19 cellular contexts compared by ENCODE assay signal in the genomic region with DNA sequence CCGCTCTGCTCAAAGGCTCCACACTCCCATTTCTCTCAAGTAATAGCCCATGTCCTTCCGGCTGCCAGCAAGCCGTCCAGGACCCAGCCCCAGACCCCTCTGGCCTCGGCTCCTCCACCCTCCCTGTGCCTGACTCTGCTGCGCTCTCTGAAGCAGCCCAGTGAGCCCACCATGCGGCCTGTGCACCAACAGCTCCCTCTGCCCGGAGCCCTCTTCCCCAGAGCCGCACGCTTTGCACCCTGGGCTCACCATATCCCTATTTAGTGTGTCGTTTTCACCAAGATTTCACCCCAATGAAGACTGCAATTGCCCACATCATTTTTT. TPM values are rescaled to one million over a fixed set of nuclear protein-coding genes. Genes with fewer than 3 reads are reported as not detected.
DNase-seq lines count a peak whose midpoint lies in the region; ATAC-seq and TF ChIP-seq lines count a peak whose summit lies in the region.
"Had no signal": no experiment of that assay in that cellular context is flagged by ENCODE, and none has a peak within 500 bp of the region (broad histone marks: within the 10 kb centered on the region; RNA-seq: fewer than 3 reads in every experiment).

No MANE protein-coding gene starts in this region.

- H3K9me3 ChIP-seq in mesenchymal stem cell (ENCODE audit: control insufficient read depth, low read length), result no peaks in the 10 kb centered on the region

- no peaks in the 10 kb centered on the region for H3K4me1 Mint-ChIP-seq in activated CD8-positive, alpha-beta memory T cell treated with anti-CD3 and anti-CD28 coated beads, Interleukin-2, amount 10 ng/mL, durations not matched to agents 7 days and 5 days
- peaks cover 7% of the 10 kb centered on the region for H3K4me1 Mint-ChIP-seq in central memory CD8-positive, alpha-beta T cell
- H3K4me1 Mint-ChIP-seq: CD14-positive monocyte had no signal

- no peak overlapping the region for H3K4me3 Mint-ChIP-seq in activated CD8-positive, alpha-beta memory T cell treated with anti-CD3 and anti-CD28 coated beads, Interleukin-2, amount 10 ng/mL, durations not matched to agents 7 days and 5 days
- H3K4me3 Mint-ChIP-seq in central memory CD8-positive, alpha-beta T cell, result no peak overlapping the region
- H3K4me3 Mint-ChIP-seq: CD14-positive monocyte had no signal

- no peak for TF ChIP-seq CTCF in GM10266 (IDR thresholded peaks at IDR 0.05; ENCODE audit: control insufficient read depth, insufficient read depth, low read depth, missing control alignments)

- no peak overlapping the region for H3K27ac ChIP-seq in mesenchymal stem cell (ENCODE audit: low read length, poor library complexity, severe bottlenecking)
- peak overlapping the region; percentile 59 for H3K27ac ChIP-seq in rectal smooth muscle tissue (ENCODE audit: low read depth, low read length)
- H3K27ac ChIP-seq: 22Rv1, KMS-11 had no signal

- peak; percentile 3 for DNase-seq in activated CD8-positive, alpha-beta memory T cell treated with anti-CD3 and anti-CD28 coated beads, Interleukin-2, amount 50 U/mL, for 4 hours
- no peak for DNase-seq in activated CD8-positive, alpha-beta memory T cell treated with anti-CD3 and anti-CD28 coated beads, Interleukin-2, amount 10 ng/mL, durations not matched to agents 7 days and 5 days
- DNase-seq in central memory CD8-positive, alpha-beta T cell (ENCODE audit: low spot score in 2 of 2), result no peak
- no peak for DNase-seq in mesenchymal stem cell
- DNase-seq in NCI-H1048 (lab: John Stamatoyannopoulos, UW), result no peak
- DNase-seq in GM10266 (ENCODE audit: extremely low spot score), result no peak
- DNase-seq: AML-193, NCI-H1417 treated with DMSO at 0.1 percent for 48 hours, NCI-H187 treated with DMSO at 0.1 percent for 48 hours, NCI-H226, NCI-H524, NCI-H82, OCI-M1, SIG-M5 had no signal

- no peak for ATAC-seq in activated CD8-positive, alpha-beta memory T cell treated with anti-CD3 and anti-CD28 coated beads, Interleukin-2, amount 10 ng/mL, durations not matched to agents 7 days and 5 days
- no peak for ATAC-seq in central memory CD8-positive, alpha-beta T cell (replicated peaks; ENCODE audit: extremely low read depth, poor library complexity, severe bottlenecking)
- no peak for ATAC-seq in GM21381 (IDR thresholded peaks at IDR 0.05; ENCODE audit: unreplicated experiment)

- H3K4ac ChIP-seq in mesenchymal stem cell (ENCODE audit: low read depth in 1 of 2, low read length in 2 of 2), result no peak overlapping the region

- no peak overlapping the region for H2BK15ac ChIP-seq in mesenchymal stem cell (ENCODE audit: low read depth, poor library complexity, severe bottlenecking)

- CTCF ChIA-PET in activated CD8-positive, alpha-beta memory T cell treated with anti-CD3 and anti-CD28 coated beads, Interleukin-2, amount 10 ng/mL, durations not matched to agents 7 days and 5 days (lab: Charles Lee), result no interaction called here

- H3K36me3 ChIP-seq in mesenchymal stem cell (ENCODE audit: control insufficient read depth in 1 of 2, insufficient read depth in 2 of 2, low read depth in 1 of 2, low read length in 2 of 2) (peaks cover 0 to 12% of the 10 kb centered on the region in 2 experiments), rectal smooth muscle tissue (ENCODE audit: control insufficient read depth, insufficient read depth, low read length) (no peaks in the 10 kb centered on the region)

- H3K79me1 ChIP-seq in mesenchymal stem cell (replicated peaks; ENCODE audit: low read length, poor library complexity, severe bottlenecking), result peaks cover 4% of the 10 kb centered on the region

- H3K23ac ChIP-seq in mesenchymal stem cell (ENCODE audit: low read length in 2 of 2), result peak overlapping the region in 1 of 2 experiments; percentile 5

- peaks cover 13% of the 10 kb centered on the region for H3K9me3 Mint-ChIP-seq in activated CD8-positive, alpha-beta memory T cell treated with anti-CD3 and anti-CD28 coated beads, Interleukin-2, amount 10 ng/mL, durations not matched to agents 7 days and 5 days (ENCODE audit: low read depth)
- peaks cover 5% of the 10 kb centered on the region for H3K9me3 Mint-ChIP-seq in central memory CD8-positive, alpha-beta T cell

- WGBS in mesenchymal stem cell, result 74% methylated on average over 10 of the region's 10 CpGs

- H4K91ac ChIP-seq in mesenchymal stem cell (ENCODE audit: low read length), result no peak overlapping the region

- H3K4me3 ChIP-seq in mesenchymal stem cell (ENCODE audit: insufficient read depth in 1 of 2, low read depth in 1 of 2, low read length in 2 of 2), result no peak overlapping the region
- H3K4me3 ChIP-seq in rectal smooth muscle tissue (ENCODE audit: low read length), result peak overlapping the region; percentile 23

- no peak overlapping the region for H3K18ac ChIP-seq in mesenchymal stem cell (ENCODE audit: low read depth in 1 of 2, low read length in 2 of 2)

- H3K27me3 ChIP-seq in mesenchymal stem cell (ENCODE audit: control insufficient read depth in 1 of 2, insufficient read depth in 1 of 2, low read length in 2 of 2), result peaks cover 4 to 20% of the 10 kb centered on the region in 2 experiments
- no peaks in the 10 kb centered on the region for H3K27me3 ChIP-seq in rectal smooth muscle tissue (ENCODE audit: control insufficient read depth, insufficient read depth, low read length)

- H2AFZ ChIP-seq in mesenchymal stem cell (ENCODE audit: low read depth, low read length), result no peak overlapping the region

- peaks cover 6% of the 10 kb centered on the region for H3K4me1 ChIP-seq in mesenchymal stem cell (ENCODE audit: control insufficient read depth, insufficient read depth, low read depth, low read length)
- H3K4me1 ChIP-seq in rectal smooth muscle tissue (ENCODE audit: control insufficient read depth, insufficient read depth, low read length), result peaks cover 12% of the 10 kb centered on the region

- H3K14ac ChIP-seq in mesenchymal stem cell (ENCODE audit: low read length in 2 of 2), result no peak overlapping the region

- no peak overlapping the region for H3K27ac Mint-ChIP-seq in activated CD8-positive, alpha-beta memory T cell treated with anti-CD3 and anti-CD28 coated beads, Interleukin-2, amount 10 ng/mL, durations not matched to agents 7 days and 5 days
- H3K27ac Mint-ChIP-seq in central memory CD8-positive, alpha-beta T cell (ENCODE audit: low read depth), result peak overlapping the region; percentile 1

- no peaks in the 10 kb centered on the region for H3K36me3 Mint-ChIP-seq in activated CD8-positive, alpha-beta memory T cell treated with anti-CD3 and anti-CD28 coated beads, Interleukin-2, amount 10 ng/mL, durations not matched to agents 7 days and 5 days
- peaks cover 2% of the 10 kb centered on the region for H3K36me3 Mint-ChIP-seq in central memory CD8-positive, alpha-beta T cell (ENCODE audit: insufficient read depth)

- no peak overlapping the region for H2AK5ac ChIP-seq in mesenchymal stem cell (ENCODE audit: low read length, severe bottlenecking)

- H2BK120ac ChIP-seq in mesenchymal stem cell (ENCODE audit: low read depth, low read length), result no peak overlapping the region

- no peak overlapping the region for H4K8ac ChIP-seq in mesenchymal stem cell (ENCODE audit: low read length)

- peak overlapping the region; percentile 63 for H3K9ac ChIP-seq in mesenchymal stem cell (ENCODE audit: low read length)
- H3K9ac ChIP-seq in rectal smooth muscle tissue (ENCODE audit: low read length), result no peak overlapping the region
- H3K9ac ChIP-seq: KMS-11 had no signal

- H2BK12ac ChIP-seq in mesenchymal stem cell (ENCODE audit: low read length in 2 of 2), result no peak overlapping the region

- no peak overlapping the region for H2BK5ac ChIP-seq in mesenchymal stem cell (ENCODE audit: low read depth, low read length, poor library complexity, severe bottlenecking)

- H3K27me3 Mint-ChIP-seq in activated CD8-positive, alpha-beta memory T cell treated with anti-CD3 and anti-CD28 coated beads, Interleukin-2, amount 10 ng/mL, durations not matched to agents 7 days and 5 days, result no peaks in the 10 kb centered on the region
- no peaks in the 10 kb centered on the region for H3K27me3 Mint-ChIP-seq in central memory CD8-positive, alpha-beta T cell

- no peak overlapping the region for H3K4me2 ChIP-seq in mesenchymal stem cell (ENCODE audit: low read length, poor library complexity, severe bottlenecking)
- H3K4me2 ChIP-seq: KMS-11 had no signal

RNA-seq across cellular contexts. Expression of gene STK32C, which starts 35.0 kb away (rescaled TPM):
- 10 to 100 TPM; 11.6 to 15.9 TPM for total RNA-seq in activated CD8-positive, alpha-beta memory T cell treated with anti-CD3 and anti-CD28 coated beads, Interleukin-2, amount 10 ng/mL, durations not matched to agents 7 days and 5 days
- 6.6 TPM for polyA plus RNA-seq in mesenchymal stem cell (2013, experiment 1 of 2)
- polyA plus RNA-seq in mesenchymal stem cell (2013, experiment 2 of 2), result 7.0 TPM

RNA-seq across cellular contexts. Expression of gene LRRC27, which starts 59.3 kb away (rescaled TPM):
- total RNA-seq in activated CD8-positive, alpha-beta memory T cell treated with anti-CD3 and anti-CD28 coated beads, Interleukin-2, amount 10 ng/mL, durations not matched to agents 7 days and 5 days, result 1 to 10 TPM; 5.4 to 5.8 TPM
- polyA plus RNA-seq in mesenchymal stem cell (2013, experiment 1 of 2), result 12.1 TPM
- polyA plus RNA-seq in mesenchymal stem cell (2013, experiment 2 of 2), result 13.3 TPM
